Comparison of ENCODE assay signal across 16 cellular contexts in the genomic region with DNA sequence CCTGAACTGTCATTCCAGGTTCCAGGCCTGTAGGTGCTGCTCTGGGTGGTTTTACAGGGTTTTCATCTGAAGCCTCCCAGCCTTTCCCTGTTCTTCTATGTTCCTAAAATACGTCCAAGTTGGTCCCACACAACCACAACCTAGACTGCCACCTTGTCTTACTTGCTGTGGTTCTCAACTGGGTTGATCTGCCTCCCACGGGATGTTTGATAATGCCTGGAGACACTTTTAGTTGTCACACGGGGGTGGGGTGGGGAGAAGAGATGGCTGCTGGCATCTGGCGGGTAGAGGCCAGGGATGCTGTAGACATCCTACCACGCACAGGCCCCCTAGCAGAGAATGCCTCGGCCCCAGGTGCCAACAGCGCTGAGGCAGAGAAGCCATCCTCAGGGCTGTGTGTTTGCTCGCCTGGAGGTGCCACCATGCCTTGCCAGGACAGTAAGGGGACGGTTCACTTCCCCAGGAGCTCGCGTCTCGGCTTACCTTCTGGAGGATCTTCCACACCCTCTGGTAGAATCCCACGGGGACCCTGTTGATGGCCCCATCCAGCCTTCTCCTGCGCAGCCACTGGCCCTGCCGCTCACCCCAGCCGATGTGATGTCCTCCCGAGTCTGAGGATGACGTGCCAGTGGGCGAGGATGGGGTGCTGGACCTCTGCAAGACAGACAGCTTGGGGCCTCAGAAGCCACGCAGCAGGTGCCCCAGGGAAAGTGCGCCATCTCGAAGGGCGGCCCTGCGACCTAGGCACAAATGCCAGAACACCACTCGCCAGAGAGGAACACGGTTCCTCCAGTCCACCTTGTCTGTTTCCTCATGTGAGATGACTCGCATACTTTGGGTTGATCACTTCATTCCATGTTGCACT.
"Had no signal": no experiment of that assay in that cellular context is flagged by ENCODE, and none has a peak within 500 bp of the region (broad histone marks: within the 10 kb centered on the region; RNA-seq: fewer than 3 reads in every experiment).

No MANE protein-coding gene starts in this region.

- H3K36me3 ChIP-seq: cardiac muscle cell, ovary had no signal

- H3K27ac ChIP-seq: cardiac muscle cell, ovary, right lobe of liver, VCaP had no signal

- H3K4me3 ChIP-seq: cardiac muscle cell, ovary, right lobe of liver, smooth muscle cell, stomach had no signal

- DNase-seq: activated CD4-positive, alpha-beta T cell treated with anti-CD3 and anti-CD28 coated beads for 1 hour; activated gamma-delta T cell treated with Interleukin-2 at 50 U/mL for 16 hours; activated T-cell treated with anti-CD3 and anti-CD28 coated beads, Interleukin-2, amount 50 U/mL, for 72 hours; foreskin melanocyte; kidney; naive B cell; ovary; right lobe of liver; stimulated activated CD4-positive, alpha-beta T cell treated with anti-CD3 and anti-CD28 coated beads, Interleukin-4, amount 100 ng/mL, for 24 hours; stomach; T-helper 2 cell had no signal

- H3K4me1 ChIP-seq: right lobe of liver had no signal

- H3K27me3 ChIP-seq: cardiac muscle cell, ovary, right lobe of liver, stomach had no signal

- H3K9me3 ChIP-seq: ovary, right lobe of liver, stomach had no signal

- ATAC-seq: activated T-cell treated with anti-CD3 and anti-CD28 coated beads, Interleukin-2, amount 50 U/mL, for 72 hours; left lobe of liver; right lobe of liver; stimulated activated effector memory CD8-positive, alpha-beta T cell treated with anti-CD3 and anti-CD28 coated beads, Interleukin-12 subunit alpha, Interleukin-12 subunit beta, amount 100 ng/mL, for 72 hours had no signal
